10 cellular contexts compared by ENCODE assay signal in genomic region chr14:49550284-49551184, GRCh38. TPM values are rescaled to one million over a fixed set of nuclear protein-coding genes. Genes with fewer than 3 reads are reported as not detected.
DNase-seq lines count a peak whose midpoint lies in the region; ATAC-seq and TF ChIP-seq lines count a peak whose summit lies in the region.
"Had no signal": no experiment of that assay in that cellular context is flagged by ENCODE, and none has a peak within 500 bp of the region (broad histone marks: within the 10 kb centered on the region; RNA-seq: fewer than 3 reads in every experiment).

No MANE protein-coding gene starts in this region.

- no peaks in the 10 kb centered on the region for H3K27me3 Mint-ChIP-seq in activated T-cell treated with anti-CD3 and anti-CD28 coated beads, Interleukin-2, amount 50 U/mL, for 4 hours (ENCODE audit: low read depth)

- H3K36me3 ChIP-seq in brain microvascular endothelial cell (replicated peaks) (no peaks in the 10 kb centered on the region), stomach (no peaks in the 10 kb centered on the region)

- no peak for ATAC-seq in HG03342 (IDR thresholded peaks at IDR 0.05; ENCODE audit: unreplicated experiment)
- no peak for ATAC-seq in activated T-cell treated with anti-CD3 and anti-CD28 coated beads, Interleukin-2, amount 50 U/mL, for 4 hours
- ATAC-seq: natural killer cell had no signal

- H3K4me1 ChIP-seq in stomach: no peaks in the 10 kb centered on the region

- H3K4me1 Mint-ChIP-seq in activated T-cell treated with anti-CD3 and anti-CD28 coated beads, Interleukin-2, amount 50 U/mL, for 4 hours (ENCODE audit: low read depth): no peaks in the 10 kb centered on the region
- H3K4me1 Mint-ChIP-seq: natural killer cell had no signal

- no peak overlapping the region for H3K4me3 ChIP-seq in brain microvascular endothelial cell (ENCODE audit: low read depth, low read length)
- H3K4me3 ChIP-seq in stomach: no peak overlapping the region

- no peak overlapping the region for H3K4me3 Mint-ChIP-seq in activated T-cell treated with anti-CD3 and anti-CD28 coated beads, Interleukin-2, amount 50 U/mL, for 4 hours
- H3K4me3 Mint-ChIP-seq: natural killer cell had no signal

- DNase-seq in GM10266 (ENCODE audit: extremely low spot score): no peak
- peak; percentile 22 for DNase-seq in NCI-H1694 (lab: John Stamatoyannopoulos, UW)
- no peak for DNase-seq in brain microvascular endothelial cell
- DNase-seq in myocyte (ENCODE audit: low read depth): peak; percentile 12
- DNase-seq in GOT3 (lab: John Stamatoyannopoulos, UW): no peak
- no peak for DNase-seq in stomach
- DNase-seq in activated T-cell treated with anti-CD3 and anti-CD28 coated beads, Interleukin-2, amount 50 U/mL, for 4 hours: no peak
- DNase-seq: effector CD8-positive, alpha-beta T cell; natural killer cell had no signal

- intact Hi-C loops in stomach (cut with DNase I; ENCODE audit: low total_unique reads): no loop called here

- peak; percentile 18 for TF ChIP-seq CTCF in GM10266 (IDR thresholded peaks at IDR 0.05; ENCODE audit: control insufficient read depth, insufficient read depth, low read depth, missing control alignments)
- peak; percentile 36 for TF ChIP-seq CTCF in brain microvascular endothelial cell (IDR thresholded peaks at IDR 0.05; ENCODE audit: low read depth, low read length, missing control alignments)
- peak in 1 of 7 experiments; percentile 11 for TF ChIP-seq CTCF in stomach (IDR thresholded peaks at IDR 0.05)

- H3K36me3 Mint-ChIP-seq in activated T-cell treated with anti-CD3 and anti-CD28 coated beads, Interleukin-2, amount 50 U/mL, for 4 hours (ENCODE audit: insufficient read depth): no peaks in the 10 kb centered on the region
- H3K36me3 Mint-ChIP-seq: natural killer cell had no signal

- TF ChIP-seq POLR2A in stomach (IDR thresholded peaks at IDR 0.05): no peak

- in situ Hi-C loops in brain microvascular endothelial cell (cut with HindIII; ENCODE audit: low pct_ligation_motif_present, low sequenced_read_pairs): no loop called here

- H3K27ac ChIP-seq in brain microvascular endothelial cell (no peak overlapping the region), stomach (no peak overlapping the region)

- no peak for TF ChIP-seq EP300 in stomach (IDR thresholded peaks at IDR 0.05)

- no peaks in the 10 kb centered on the region for H3K9me3 Mint-ChIP-seq in activated T-cell treated with anti-CD3 and anti-CD28 coated beads, Interleukin-2, amount 50 U/mL, for 4 hours
- H3K9me3 Mint-ChIP-seq: natural killer cell had no signal

- 56 to 69% (median 59%) methylated on average over 5 of the region's 5 CpGs for WGBS in stomach, 5 donors

- no peaks in the 10 kb centered on the region for H3K9me3 ChIP-seq in stomach

- no peaks in the 10 kb centered on the region for H3K27me3 ChIP-seq in brain microvascular endothelial cell (replicated peaks)
- no peaks in the 10 kb centered on the region for H3K27me3 ChIP-seq in stomach

RNA-seq across cellular contexts. Expression of gene RPS29, which starts 35.6 kb away (rescaled TPM):
- total RNA-seq in myocyte: 2,887 and 4,246 TPM in 2 replicates
- 2,528 TPM for polyA plus RNA-seq in myocyte (2012)
- 1,000 to 10,000 TPM in 4 of 5 donors, 100 to 1,000 TPM in 1; 422 to 7,374 (median 3,087) TPM for total RNA-seq in stomach
- 1,000 to 10,000 TPM; 3,066 to 5,618 (median 3,985) TPM for polyA plus RNA-seq in stomach
- 1,000 to 10,000 TPM; 2,303 to 2,539 (median 2,513) TPM for total RNA-seq in activated T-cell treated with anti-CD3 and anti-CD28 coated beads, Interleukin-2, amount 50 U/mL, for 4 hours

RNA-seq across cellular contexts. Expression of gene LRR1, which starts 48.2 kb away (rescaled TPM):
- total RNA-seq in myocyte: 6.6 and 9.1 TPM in 2 replicates
- 6.5 TPM for polyA plus RNA-seq in myocyte (2012)
- 10 to 100 TPM in 2 of 5 donors, 1 to 10 TPM in 2, under 1 TPM in 1; 0.45 to 14.7 (median 7.6) TPM for total RNA-seq in stomach
- polyA plus RNA-seq in stomach: 1 to 10 TPM; 6.9 to 9.5 (median 7.8) TPM
- total RNA-seq in activated T-cell treated with anti-CD3 and anti-CD28 coated beads, Interleukin-2, amount 50 U/mL, for 4 hours: 10 to 100 TPM; 37.1 to 43.2 (median 42.2) TPM

Comparison
In these comparisons a context has a peak if more than half of its experiments do, and no peak if none do; other contexts are left out.
1. DNase-seq: peak in NCI-H1694 (single experiment) and myocyte (single experiment); none in GM10266 (single experiment), brain microvascular endothelial cell (single experiment), GOT3 (single experiment), stomach (single experiment) and activated T-cell treated with anti-CD3 and anti-CD28 coated beads, Interleukin-2, amount 50 U/mL, for 4 hours (single experiment).